In the genomic region with DNA sequence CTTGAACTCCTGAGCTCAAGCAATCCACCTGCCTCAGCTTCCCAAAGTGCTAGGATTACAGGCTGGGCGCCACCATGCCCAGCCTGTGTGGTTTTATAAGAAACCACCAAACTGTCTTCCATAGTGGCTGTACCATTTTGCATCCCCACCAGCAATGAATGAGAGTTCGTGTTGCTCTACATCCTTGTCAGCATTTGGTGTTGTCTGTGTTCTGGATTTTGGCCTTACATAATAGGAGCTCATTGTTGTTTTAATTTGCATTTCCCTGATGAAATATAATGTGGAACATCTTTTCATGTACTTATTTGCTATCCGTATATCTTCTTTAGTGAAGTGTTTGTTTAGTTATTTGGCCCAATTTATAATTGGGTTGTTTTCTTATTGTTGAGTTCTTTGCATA, we compare ENCODE assay signal across 29 cellular contexts.
"Had no signal": no experiment of that assay in that cellular context is flagged by ENCODE, and none has a peak within 500 bp of the region (broad histone marks: within the 10 kb centered on the region; RNA-seq: fewer than 3 reads in every experiment).

No MANE protein-coding gene starts in this region.

- H3K4me1 Mint-ChIP-seq: activated CD8-positive, alpha-beta memory T cell treated with anti-CD3 and anti-CD28 coated beads, Interleukin-2, amount 10 ng/mL, durations not matched to agents 7 days and 5 days had no signal

- H3K4me3 Mint-ChIP-seq: activated B cell treated with CpG ODN at 0.5 μM for 24 hours; activated CD8-positive, alpha-beta memory T cell treated with anti-CD3 and anti-CD28 coated beads, Interleukin-2, amount 10 ng/mL, durations not matched to agents 7 days and 5 days; activated CD8-positive, alpha-beta T cell treated with anti-CD3 and anti-CD28 coated beads, Interleukin-2, amount 10 ng/mL, durations not matched to agents 7 days and 5 days; activated naive CD4-positive, alpha-beta T cell treated with anti-CD3 and anti-CD28 coated beads, Interleukin-2, amount 50 U/mL, for 24 hours; activated naive CD8-positive, alpha-beta T cell treated with anti-CD3 and anti-CD28 coated beads for 36 hours; activated naive CD8-positive, alpha-beta T cell treated with anti-CD3 and anti-CD28 coated beads, Interleukin-2, amount 50 U/mL, for 24 hours; activated T-helper 17 cell treated with anti-CD3 and anti-CD28 coated beads, Interleukin-2, amount 50 U/mL, for 72 hours; T-helper 17 cell; T-helper 2 cell treated with Interferon-gamma antibody and Interleukin-4, amounts not matched to agents 5 μg/mL and 100 μg/mL, for 36 hours had no signal

- ATAC-seq: activated CD4-positive, CD25-positive, alpha-beta regulatory T cell treated with anti-CD3 and anti-CD28 coated beads, Interleukin-2, amount 50 U/mL, for 24 hours; activated CD8-positive, alpha-beta memory T cell treated with anti-CD3 and anti-CD28 coated beads, Interleukin-2, amount 10 ng/mL, durations not matched to agents 7 days and 5 days; activated CD8-positive, alpha-beta T cell treated with anti-CD3 and anti-CD28 coated beads, Interleukin-2, amount 10 ng/mL, durations not matched to agents 7 days and 5 days; activated naive CD8-positive, alpha-beta T cell treated with anti-CD3 and anti-CD28 coated beads, Interleukin-2, amount 50 U/mL, for 24 hours; activated T-helper 17 cell treated with anti-CD3 and anti-CD28 coated beads, Interleukin-2, amount 50 U/mL, for 72 hours; body of pancreas; gastroesophageal sphincter; T-helper 17 cell had no signal

- H3K27ac Mint-ChIP-seq: activated B cell treated with CpG ODN at 0.5 μM for 24 hours; activated CD8-positive, alpha-beta memory T cell treated with anti-CD3 and anti-CD28 coated beads, Interleukin-2, amount 10 ng/mL, durations not matched to agents 7 days and 5 days; activated CD8-positive, alpha-beta T cell treated with anti-CD3 and anti-CD28 coated beads, Interleukin-2, amount 10 ng/mL, durations not matched to agents 7 days and 5 days; activated naive CD4-positive, alpha-beta T cell treated with anti-CD3 and anti-CD28 coated beads, Interleukin-2, amount 50 U/mL, for 24 hours; activated naive CD8-positive, alpha-beta T cell treated with anti-CD3 and anti-CD28 coated beads for 36 hours; activated naive CD8-positive, alpha-beta T cell treated with anti-CD3 and anti-CD28 coated beads, Interleukin-2, amount 50 U/mL, for 24 hours; T-helper 17 cell; T-helper 2 cell treated with Interferon-gamma antibody and Interleukin-4, amounts not matched to agents 5 μg/mL and 100 μg/mL, for 36 hours had no signal

- H3K9me3 Mint-ChIP-seq: activated naive CD4-positive, alpha-beta T cell treated with anti-CD3 and anti-CD28 coated beads, Interleukin-2, amount 50 U/mL, for 24 hours had no signal

- H3K27me3 Mint-ChIP-seq: activated B cell treated with CpG ODN at 0.5 μM for 24 hours; activated CD8-positive, alpha-beta memory T cell treated with anti-CD3 and anti-CD28 coated beads, Interleukin-2, amount 10 ng/mL, durations not matched to agents 7 days and 5 days; activated naive CD4-positive, alpha-beta T cell treated with anti-CD3 and anti-CD28 coated beads, Interleukin-2, amount 50 U/mL, for 24 hours; activated naive CD8-positive, alpha-beta T cell treated with anti-CD3 and anti-CD28 coated beads for 36 hours; activated naive CD8-positive, alpha-beta T cell treated with anti-CD3 and anti-CD28 coated beads, Interleukin-2, amount 50 U/mL, for 24 hours; activated T-helper 17 cell treated with anti-CD3 and anti-CD28 coated beads, Interleukin-2, amount 50 U/mL, for 72 hours; T-helper 17 cell had no signal

- DNase-seq: activated B cell treated with CpG ODN at 0.5 μM for 24 hours; activated CD4-positive, alpha-beta T cell treated with anti-CD3 and anti-CD28 coated beads for 48 hours; activated CD4-positive, alpha-beta T cell treated with anti-CD3 and anti-CD28 coated beads, Interleukin-2, amount 50 U/mL, for 1 hour; activated CD4-positive, alpha-beta T cell treated with anti-CD3 and anti-CD28 coated beads, Interleukin-2, amount 50 U/mL, for 48 hours; activated CD8-positive, alpha-beta memory T cell treated with anti-CD3 and anti-CD28 coated beads, Interleukin-2, amount 10 ng/mL, durations not matched to agents 7 days and 5 days; activated CD8-positive, alpha-beta memory T cell treated with anti-CD3 and anti-CD28 coated beads, Interleukin-2, amount 50 U/mL, for 4 hours; activated CD8-positive, alpha-beta T cell treated with anti-CD3 and anti-CD28 coated beads, Interleukin-2, amount 10 ng/mL, durations not matched to agents 7 days and 5 days; activated effector memory CD4-positive, alpha-beta T cell treated with Interleukin-2 at 50 U/mL for 16 hours; activated gamma-delta T cell treated with Interleukin-2 at 50 U/mL for 16 hours; activated naive CD4-positive, alpha-beta T cell treated with Interleukin-2 at 50 U/mL for 16 hours; activated naive CD8-positive, alpha-beta T cell treated with anti-CD3 and anti-CD28 coated beads for 36 hours; activated naive CD8-positive, alpha-beta T cell treated with anti-CD3 and anti-CD28 coated beads, Interleukin-2, amount 50 U/mL, for 24 hours; activated T-cell treated with anti-CD3 and anti-CD28 coated beads, Interleukin-2, amount 50 U/mL, for 1 hour; amygdala; aorta; body of pancreas; caudate nucleus; colonic mucosa; effector CD8-positive, alpha-beta T cell; foreskin melanocyte; T-helper 1 cell; T-helper 17 cell; T1000; WERI-Rb-1 had no signal
